9 cellular contexts compared by ENCODE assay signal in genomic region chr3:127800508-127800907, GRCh38. TPM values are rescaled to one million over a fixed set of nuclear protein-coding genes. Genes with fewer than 3 reads are reported as not detected.
DNase-seq lines count a peak whose midpoint lies in the region; ATAC-seq, FAIRE-seq and TF ChIP-seq lines count a peak whose summit lies in the region.
"Had no signal": no experiment of that assay in that cellular context is flagged by ENCODE, and none has a peak within 500 bp of the region (broad histone marks: within the 10 kb centered on the region; RNA-seq: fewer than 3 reads in every experiment).

No MANE protein-coding gene starts in this region.

- peak overlapping the region; percentile 100 for H3K27ac ChIP-seq in endothelial cell of umbilical vein (ENCODE audit: insufficient read depth, low read depth, low read length)
- no peak overlapping the region for H3K27ac ChIP-seq in right lobe of liver

- H2AFZ ChIP-seq in endothelial cell of umbilical vein (ENCODE audit: low read depth, low read length) = no peak overlapping the region

- H3K9me3 ChIP-seq in endothelial cell of umbilical vein (replicated peaks; ENCODE audit: control insufficient read depth, insufficient read depth, low read length) = no peaks in the 10 kb centered on the region
- H3K9me3 ChIP-seq in right lobe of liver = no peaks in the 10 kb centered on the region

- H3K9me1 ChIP-seq in endothelial cell of umbilical vein (replicated peaks; ENCODE audit: control insufficient read depth, extremely low read depth, insufficient read depth, low read length) = no peaks in the 10 kb centered on the region

- no peaks in the 10 kb centered on the region for H3K36me3 ChIP-seq in endothelial cell of umbilical vein (ENCODE audit: control insufficient read depth in 2 of 2, extremely low read depth in 1 of 2, insufficient read depth in 2 of 2, low read length in 2 of 2)
- H3K36me3 ChIP-seq in right lobe of liver = peaks cover 0 to 10% (median 5%) of the 10 kb centered on the region in 4 donors

- peak overlapping the region in 2 of 7 donors; percentile 80 to 85 for H3K27ac Mint-ChIP-seq in CD14-positive monocyte

- peaks cover 0 to 1% of the 10 kb centered on the region in 2 donors for H3K36me3 Mint-ChIP-seq in CD14-positive monocyte

- peaks cover 19% of the 10 kb centered on the region for H3K4me1 Mint-ChIP-seq in CD14-positive monocyte

- no peaks in the 10 kb centered on the region for H3K27me3 Mint-ChIP-seq in CD14-positive monocyte (ENCODE audit: low read depth in 3 of 3)

- H3K79me2 ChIP-seq in endothelial cell of umbilical vein (ENCODE audit: control insufficient read depth, insufficient read depth, low read length) = peaks cover 31% of the 10 kb centered on the region

- CTCF ChIA-PET in endothelial cell of umbilical vein (lab: Charles Lee) = interaction anchor here (0.7 to 2.2 kb wide), 5 partner anchors 10 to 117 kb away, joined by 3 to 11 read pairs (median 4); no protein-coding TSS in a partner anchor

- intact Hi-C loops in CD14-positive monocyte (cut with micrococcal nuclease) (no loop called here), endothelial cell of umbilical vein (cut with micrococcal nuclease) (no loop called here), right lobe of liver (cut with DNase I) (no loop called here)

- H3K4me1 ChIP-seq in endothelial cell of umbilical vein (ENCODE audit: control insufficient read depth, extremely low read depth, insufficient read depth, low read length) (peaks cover 62% of the 10 kb centered on the region), right lobe of liver (peaks cover 0 to 11% (median 4%) of the 10 kb centered on the region in 4 donors)

- no TSS peak for BruUV-seq in endothelial cell of umbilical vein (replicated peaks; lab: Mats Ljungman, UMichigan)

- no peaks in the 10 kb centered on the region for H3K9me3 Mint-ChIP-seq in CD14-positive monocyte

- TF ChIP-seq CTCF in CD14-positive monocyte (IDR thresholded peaks at IDR 0.05) (no peak), endothelial cell of umbilical vein (IDR thresholded peaks at IDR 0.05; ENCODE audit: extremely low read depth in 1 of 2, insufficient read depth in 1 of 2, low read depth in 1 of 2, low read length in 2 of 2) (no peak), right lobe of liver (IDR thresholded peaks at IDR 0.05) (no peak)

- 50% methylated on average over 1 of the region's 2 CpGs for WGBS in right lobe of liver (ENCODE audit: insufficient coverage, low coverage, low lambda C conversion rate, missing lambda C conversion rate)

- peak; percentile 97 for FAIRE-seq in endothelial cell of umbilical vein (lab: Jason Lieb, UNC)

- TF ChIP-seq POLR2A in endothelial cell of umbilical vein (IDR thresholded peaks at IDR 0.05; ENCODE audit: low read depth, low read length) (peak; percentile 36), right lobe of liver (IDR thresholded peaks at IDR 0.05) (no peak)

- DNase-seq in CD14-positive monocyte (ENCODE audit: low spot score) = peak; percentile 13
- DNase-seq in NCI-H226 = peak; percentile 32
- peak; percentile 89 for DNase-seq in endothelial cell of umbilical vein (ENCODE audit: low read depth, low spot score)
- DNase-seq in right lobe of liver = no peak
- no peak for DNase-seq in COLO668 (lab: John Stamatoyannopoulos, UW; ENCODE audit: unreplicated experiment)
- DNase-seq in RPMI8226 = no peak
- no peak for DNase-seq in NCI-H146 (lab: John Stamatoyannopoulos, UW)
- DNase-seq: NCI-H187 had no signal

- H3K4me2 ChIP-seq in endothelial cell of umbilical vein (ENCODE audit: insufficient read depth, low read length) = peak overlapping the region; percentile 72

- no peaks in the 10 kb centered on the region for H4K20me1 ChIP-seq in endothelial cell of umbilical vein (replicated peaks; ENCODE audit: control insufficient read depth, extremely low read depth, insufficient read depth, low read length)

- POLR2A ChIA-PET in endothelial cell of umbilical vein (lab: Charles Lee) = interaction anchor here (0.7 to 0.8 kb wide), 2 partner anchors 23 to 144 kb away, joined by 3 read pairs; no protein-coding TSS in a partner anchor

- H3K4me3 Mint-ChIP-seq in CD14-positive monocyte = no peak overlapping the region

- dilution Hi-C loops in endothelial cell of umbilical vein (cut with MboI; ENCODE audit: extremely low pct_ligation_motif_present, low sequenced_read_pairs) = no loop called here

- H3K27me3 ChIP-seq in endothelial cell of umbilical vein (ENCODE audit: control insufficient read depth in 2 of 2, insufficient read depth in 2 of 2, low read length in 2 of 2) (no peaks in the 10 kb centered on the region), right lobe of liver (no peaks in the 10 kb centered on the region)

- H3K4me3 ChIP-seq in endothelial cell of umbilical vein (replicated peaks in 1 of 3; ENCODE audit: insufficient read depth in 1 of 3, low read depth in 1 of 3, low read length in 3 of 3) = no peak overlapping the region
- no peak overlapping the region for H3K4me3 ChIP-seq in right lobe of liver

- H3K9ac ChIP-seq in endothelial cell of umbilical vein (replicated peaks; ENCODE audit: extremely low read depth, insufficient read depth, low read length) = peak overlapping the region; percentile 77

- ATAC-seq in GM21381 (IDR thresholded peaks at IDR 0.05; ENCODE audit: unreplicated experiment) (peak; percentile 67), right lobe of liver (no peak)

TF ChIP-seq in endothelial cell of umbilical vein, 7 proteins besides CTCF, POLR2A, EP300 and RAD21:
- TF ChIP-seq GATA2 (IDR thresholded peaks at IDR 0.05; ENCODE audit: insufficient read depth, insufficient read length, low read depth, low read length) (peak; percentile 87), POLR2AphosphoS5 (IDR thresholded peaks at IDR 0.05; ENCODE audit: insufficient read depth, low read depth, low read length) (peak; percentile 93), EZH2 (IDR thresholded peaks at IDR 0.05; ENCODE audit: borderline replicate concordance, low read depth, low read length, severe bottlenecking) (no peak), JUN (IDR thresholded peaks at IDR 0.05; ENCODE audit: borderline replicate concordance, insufficient read depth, insufficient read length, low read depth) (peak; percentile 56), MYC (IDR thresholded peaks at IDR 0.05; ENCODE audit: low read depth, low read length) (peak; percentile 57), MAX (IDR thresholded peaks at IDR 0.05; ENCODE audit: insufficient read depth, insufficient read length) (peak; percentile 13), FOS (IDR thresholded peaks at IDR 0.05; ENCODE audit: borderline replicate concordance, insufficient read depth, low read length) (peak; percentile 84)

RNA-seq across cellular contexts. Expression of gene MGLL, which starts 21.8 kb away (rescaled TPM):
- polyA plus RNA-seq in CD14-positive monocyte (1 to 10 TPM; 4.4 to 10.0 TPM), endothelial cell of umbilical vein (23.3 and 30.7 TPM in 2 replicates)
- total RNA-seq in endothelial cell of umbilical vein (60.2 and 60.9 TPM in 2 replicates), right lobe of liver (100 to 1,000 TPM in 5 of 6 experiments, 10 to 100 TPM in 1; 97.0 to 168 (median 115) TPM)
- polyA plus RNA-seq in endothelial cell of umbilical vein (2011; cell fraction: cytosol; rRNA removed) = 34.5 TPM in 2 replicates
- 20.1 and 28.9 TPM in 2 replicates for polyA plus RNA-seq in endothelial cell of umbilical vein (2011; cell fraction: nucleus; rRNA removed)
- 39.7 and 61.6 TPM in 2 replicates for polyA plus RNA-seq in endothelial cell of umbilical vein (2012)
- polyA minus RNA-seq in endothelial cell of umbilical vein = 58.9 and 59.2 TPM in 2 replicates
- polyA minus RNA-seq in endothelial cell of umbilical vein (2011; cell fraction: cytosol; rRNA and poly(A)+ RNA removed) = 15.8 TPM
- 22.9 and 25.8 TPM in 2 replicates for polyA minus RNA-seq in endothelial cell of umbilical vein (2011; cell fraction: nucleus; rRNA and poly(A)+ RNA removed)

Comparison
In these comparisons a context has a peak if more than half of its experiments do, and no peak if none do; other contexts are left out.
1. DNase-seq: peak in CD14-positive monocyte (single experiment), NCI-H226 (single experiment) and endothelial cell of umbilical vein (single experiment); none in right lobe of liver (0 of 3), COLO668 (single experiment), RPMI8226 (single experiment) and NCI-H146 (single experiment).